8 cellular contexts compared by ENCODE assay signal in the genomic region with DNA sequence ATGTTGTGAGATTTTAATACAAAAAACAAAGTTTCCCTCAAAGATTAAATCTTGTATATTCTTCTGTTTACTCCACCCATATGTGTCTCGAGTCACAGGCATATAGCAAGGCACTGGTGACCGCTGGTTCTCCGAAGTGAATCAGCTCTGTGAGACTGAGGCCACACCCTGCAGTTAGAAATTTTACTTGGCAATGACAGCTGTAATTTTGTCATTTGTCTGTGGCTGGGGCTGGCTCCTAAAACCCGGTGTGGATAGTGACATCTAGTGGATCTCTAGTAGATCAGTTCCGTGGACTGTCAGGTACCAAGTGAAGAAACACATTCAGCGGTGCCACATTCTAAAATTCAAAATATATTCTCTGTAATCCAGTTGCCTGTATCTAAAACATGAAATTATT.
DNase-seq lines count a peak whose midpoint lies in the region; ATAC-seq, FAIRE-seq and TF ChIP-seq lines count a peak whose summit lies in the region.

No MANE protein-coding gene starts in this region.

- peak; percentile 58 for ATAC-seq in GM21786 (IDR thresholded peaks at IDR 0.05; ENCODE audit: unreplicated experiment)
- ATAC-seq in GM12878, result peak; percentile 96

- POLR2A ChIA-PET in GM12878 (lab: Charles Lee), result interaction anchor here (0.9 kb wide), 1 partner anchor 212 kb away, joined by 3 read pairs; no protein-coding TSS in a partner anchor

- H2AFZ ChIP-seq in GM12878 (ENCODE audit: control insufficient read depth, low read depth, low read length), result no peak overlapping the region

- no peak overlapping the region for H3K9ac ChIP-seq in GM12878 (ENCODE audit: control insufficient read depth, insufficient read depth, low read length)

- no peak overlapping the region for H3K4me3 ChIP-seq in GM12878

- SMC1A ChIA-PET in GM12878 (lab: Charles Lee; ENCODE audit: uncharacterized antibody, unreplicated experiment), result interaction anchor here (0.7 to 1.8 kb wide), 19 partner anchors 11 to 442 kb away, joined by 3 to 10 read pairs (median 4); no protein-coding TSS in a partner anchor

- TF ChIP-seq RAD21 in GM12878 (IDR thresholded peaks at IDR 0.05; ENCODE audit: insufficient read depth, low read depth, low read length), result peak; percentile 77

- WGBS in GM12878 (ENCODE audit: insufficient coverage, insufficient replicate concordance, low lambda C conversion rate, missing lambda C conversion rate), result 14% methylated on average over 6 of the region's 6 CpGs

- no TSS peak for BruUV-seq in GM12878 (replicated peaks; lab: Mats Ljungman, UMichigan)

- peak; percentile 45 to 77 (median 56); a peak in 4 of 6 replicates for TF ChIP-seq CTCF in GM12878 (IDR thresholded peaks at IDR 0.05 in 2 of 3, conservative IDR thresholded peaks at IDR 0.05 in 1 of 3; ENCODE audit: control insufficient read depth in 2 of 3, extremely low read depth in 1 of 3, insufficient read depth in 1 of 3, low read depth in 3 of 3, low read length in 3 of 3)

- no peaks in the 10 kb centered on the region for H3K27me3 ChIP-seq in GM12878 (replicated peaks in 1 of 2; ENCODE audit: control insufficient read depth in 2 of 2, insufficient read depth in 2 of 2, low read length in 1 of 2)

- peak; percentile 93 for FAIRE-seq in GM12878 (lab: Jason Lieb, UNC)

- no peaks in the 10 kb centered on the region; a peak in 2 of 4 replicates for H3K36me3 ChIP-seq in GM12878 (ENCODE audit: control insufficient read depth in 2 of 2, insufficient read depth in 2 of 2, low read length in 1 of 2)

- H3K9me3 ChIP-seq in GM12878 (replicated peaks; ENCODE audit: control insufficient read depth, insufficient read depth, low read length), result no peaks in the 10 kb centered on the region

- CTCF ChIA-PET in GM12878 (lab: Yijun Ruan, JAX), result interaction anchor here (0.6 to 1.4 kb wide), 38 partner anchors 9 to 442 kb away, joined by 3 to 27 read pairs (median 4); no protein-coding TSS in a partner anchor

- peaks cover 7% of the 10 kb centered on the region for H3K4me1 ChIP-seq in GM12878 (ENCODE audit: control insufficient read depth, insufficient read depth, low read length)

- no peak overlapping the region for H3K27ac ChIP-seq in GM12878 (ENCODE audit: control insufficient read depth, insufficient read depth)

- H3K79me2 ChIP-seq in GM12878 (ENCODE audit: control insufficient read depth, insufficient read depth, low read length), result no peaks in the 10 kb centered on the region

- RAD21 ChIA-PET in GM12878 (lab: Charles Lee; ENCODE audit: unreplicated experiment), result interaction anchor here (0.6 to 1.3 kb wide), 24 partner anchors 18 to 442 kb away, joined by 3 to 13 read pairs (median 4); no protein-coding TSS in a partner anchor

- TF ChIP-seq POLR2A in GM12878 (IDR thresholded peaks at IDR 0.05; ENCODE audit: low read depth, low read length), result no peak

- no peak for TF ChIP-seq EP300 in GM12878 (IDR thresholded peaks at IDR 0.05; ENCODE audit: borderline replicate concordance in 1 of 2, control insufficient read depth in 1 of 2, low read depth in 2 of 2, low read length in 2 of 2)

- intact Hi-C loops in GM12878 (cut with micrococcal nuclease; ENCODE audit: unreplicated experiment) (loop anchor here (2.0 to 10.0 kb wide), 4 partner anchors 140 to 365 kb away; a partner anchor contains a TSS), posterior vena cava (cut with DNase I) (no loop called here)

- in situ Hi-C loops in GM12878 (cut with MboI), result no loop called here

- H3K4me2 ChIP-seq in GM12878 (ENCODE audit: control insufficient read depth, insufficient read depth), result no peak overlapping the region

- DNase-seq in DMS 273 treated with DMSO at 0.1 percent for 48 hours (lab: John Stamatoyannopoulos, UW) (peak; percentile 12), NCI-H1105 (lab: John Stamatoyannopoulos, UW) (peak; percentile 66), T follicular helper cell (ENCODE audit: low read depth) (peak; percentile 1), GM12878 (ENCODE audit: low read depth, low spot score) (no peak), iPS-NIHi11 (ENCODE audit: low spot score) (peak; percentile 67), posterior vena cava (ENCODE audit: low spot score) (no peak)
- peak; percentile 9 to 27 for DNase-seq in stimulated activated CD4-positive, alpha-beta T cell treated with anti-CD3 and anti-CD28 coated beads, Interleukin-1b, Interleukin-23, amount 100 ng/mL, for 4 hours (ENCODE audit: low read depth in 2 of 2)

- no peaks in the 10 kb centered on the region for H4K20me1 ChIP-seq in GM12878 (ENCODE audit: control insufficient read depth, insufficient read depth)

TF ChIP-seq in GM12878, 131 proteins besides CTCF, POLR2A, EP300 and RAD21:
- TF ChIP-seq EGR1 (IDR thresholded peaks at IDR 0.05; ENCODE audit: borderline replicate concordance in 1 of 2, low read depth in 2 of 2, low read length in 2 of 2), result no peak
- no peak for TF ChIP-seq RFX5 (IDR thresholded peaks at IDR 0.05; ENCODE audit: low read depth, low read length)
- TF ChIP-seq ZBED1 (IDR thresholded peaks at IDR 0.05; ENCODE audit: borderline replicate concordance), result no peak
- TF ChIP-seq CHD4 (IDR thresholded peaks at IDR 0.05), result no peak
- TF ChIP-seq SMC3 (IDR thresholded peaks at IDR 0.05; ENCODE audit: borderline replicate concordance, low read length), result peak; percentile 75; the same call in 1 of the 2 replicates
- TF ChIP-seq, protein P1, sequence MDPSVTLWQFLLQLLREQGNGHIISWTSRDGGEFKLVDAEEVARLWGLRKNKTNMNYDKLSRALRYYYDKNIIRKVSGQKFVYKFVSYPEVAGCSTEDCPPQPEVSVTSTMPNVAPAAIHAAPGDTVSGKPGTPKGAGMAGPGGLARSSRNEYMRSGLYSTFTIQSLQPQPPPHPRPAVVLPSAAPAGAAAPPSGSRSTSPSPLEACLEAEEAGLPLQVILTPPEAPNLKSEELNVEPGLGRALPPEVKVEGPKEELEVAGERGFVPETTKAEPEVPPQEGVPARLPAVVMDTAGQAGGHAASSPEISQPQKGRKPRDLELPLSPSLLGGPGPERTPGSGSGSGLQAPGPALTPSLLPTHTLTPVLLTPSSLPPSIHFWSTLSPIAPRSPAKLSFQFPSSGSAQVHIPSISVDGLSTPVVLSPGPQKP (IDR thresholded peaks at IDR 0.05; ENCODE audit: low read depth, low read length), result no peak
- no peak for TF ChIP-seq ZNF384 (IDR thresholded peaks at IDR 0.05; ENCODE audit: borderline replicate concordance, low read depth, low read length)
- TF ChIP-seq, protein P2, sequence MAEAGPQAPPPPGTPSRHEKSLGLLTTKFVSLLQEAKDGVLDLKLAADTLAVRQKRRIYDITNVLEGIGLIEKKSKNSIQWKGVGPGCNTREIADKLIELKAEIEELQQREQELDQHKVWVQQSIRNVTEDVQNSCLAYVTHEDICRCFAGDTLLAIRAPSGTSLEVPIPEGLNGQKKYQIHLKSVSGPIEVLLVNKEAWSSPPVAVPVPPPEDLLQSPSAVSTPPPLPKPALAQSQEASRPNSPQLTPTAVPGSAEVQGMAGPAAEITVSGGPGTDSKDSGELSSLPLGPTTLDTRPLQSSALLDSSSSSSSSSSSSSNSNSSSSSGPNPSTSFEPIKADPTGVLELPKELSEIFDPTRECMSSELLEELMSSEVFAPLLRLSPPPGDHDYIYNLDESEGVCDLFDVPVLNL (IDR thresholded peaks at IDR 0.05; ENCODE audit: low read depth, low read length), result no peak
- TF ChIP-seq RUNX3 (IDR thresholded peaks at IDR 0.05; ENCODE audit: low read length), result peak; percentile 36; the same call in 1 of the 2 replicates
- TF ChIP-seq FOXK2 (IDR thresholded peaks at IDR 0.05), result no peak

Comparison
In these comparisons a context has a peak if more than half of its experiments do, and no peak if none do; other contexts are left out.
1. DNase-seq: peak in DMS 273 treated with DMSO at 0.1 percent for 48 hours (single experiment), NCI-H1105 (single experiment), T follicular helper cell (single experiment), iPS-NIHi11 (single experiment) and stimulated activated CD4-positive, alpha-beta T cell treated with anti-CD3 and anti-CD28 coated beads, Interleukin-1b, Interleukin-23, amount 100 ng/mL, for 4 hours (2 of 2); none in GM12878 (single experiment) and posterior vena cava (single experiment).